9 cellular contexts compared by ENCODE assay signal in genomic region chr20:1393507-1393882, GRCh38. TPM values are rescaled to one million over a fixed set of nuclear protein-coding genes. Genes with fewer than 3 reads are reported as not detected.
DNase-seq lines count a peak whose midpoint lies in the region; ATAC-seq, FAIRE-seq and TF ChIP-seq lines count a peak whose summit lies in the region.
"Had no signal": no experiment of that assay in that cellular context is flagged by ENCODE, and none has a peak within 500 bp of the region (broad histone marks: within the 10 kb centered on the region; RNA-seq: fewer than 3 reads in every experiment).

No MANE protein-coding gene starts in this region.

- H3K9me3 ChIP-seq in right atrium auricular region, result no peaks in the 10 kb centered on the region
- no peaks in the 10 kb centered on the region for H3K9me3 ChIP-seq in mucosa of rectum (ENCODE audit: control insufficient read depth in 2 of 2, low read length in 2 of 2)
- H3K9me3 ChIP-seq in aorta (ENCODE audit: control insufficient read depth, low read length), result no peaks in the 10 kb centered on the region

- intact Hi-C loops in left ventricle myocardium superior (cut with micrococcal nuclease) (loop anchor here (5.0 kb wide), 1 partner anchor 66 kb away; the partner anchor contains the start of gene SDCBP2), aorta (cut with DNase I) (loop anchor here (2.0 to 5.0 kb wide), 4 partner anchors 69 to 276 kb away; partner anchors contain the start of genes NSFL1C (in 1 of the 2) and PSMF1 (in 1 of the 2))

- no peak for FAIRE-seq in frontal cortex (lab: Jason Lieb, UNC)
- FAIRE-seq: colon had no signal

- DNase-seq in right atrium auricular region (ENCODE audit: low spot score) (no peak), left ventricle myocardium superior (no peak), cardiac fibroblast (ENCODE audit: low read depth in 2 of 2) (no peak), aorta (no peak), frontal cortex (ENCODE audit: low spot score in 2 of 2) (no peak), NCI-H187 treated with DMSO at 0.1 percent for 48 hours (lab: John Stamatoyannopoulos, UW) (no peak), putamen (ENCODE audit: low spot score) (no peak)

- H3K36me3 ChIP-seq in right atrium auricular region (no peaks in the 10 kb centered on the region), mucosa of rectum (ENCODE audit: control insufficient read depth in 2 of 2, insufficient read depth in 2 of 2, low read length in 2 of 2) (peaks cover 3 to 5% of the 10 kb centered on the region in 2 donors), aorta (ENCODE audit: control insufficient read depth in 1 of 2, insufficient read depth in 2 of 2, low read length in 1 of 2) (no peaks in the 10 kb centered on the region)

- H3K27me3 ChIP-seq in right atrium auricular region (no peaks in the 10 kb centered on the region), mucosa of rectum (ENCODE audit: control insufficient read depth in 2 of 2, insufficient read depth in 2 of 2, low read length in 2 of 2) (peaks cover 2 to 3% of the 10 kb centered on the region in 2 donors), aorta (ENCODE audit: control insufficient read depth in 1 of 2, insufficient read depth in 2 of 2, low read length in 1 of 2) (no peaks in the 10 kb centered on the region)

- TF ChIP-seq CTCF in right atrium auricular region (IDR thresholded peaks at IDR 0.05) (no peak), cardiac fibroblast (IDR thresholded peaks at IDR 0.05; ENCODE audit: low read depth, low read length) (no peak)

- peak overlapping the region; percentile 70 to 78 for H3K9ac ChIP-seq in mucosa of rectum (ENCODE audit: low read depth in 1 of 2, low read length in 2 of 2)

- H3K4me1 ChIP-seq in right atrium auricular region (peaks cover 0 to 48% of the 10 kb centered on the region in 2 donors), mucosa of rectum (ENCODE audit: control insufficient read depth in 2 of 2, insufficient read depth in 2 of 2, low read length in 2 of 2) (peaks cover 36 to 54% of the 10 kb centered on the region in 2 donors), aorta (ENCODE audit: control insufficient read depth in 1 of 2, insufficient read depth in 2 of 2, low read length in 2 of 2) (peaks cover 3 to 4% of the 10 kb centered on the region in 2 donors)

- 72 to 76% methylated on average over 7 of the region's 7 CpGs for WGBS in aorta, 2 donors

- H3K27ac ChIP-seq in right atrium auricular region (peak overlapping the region; percentile 83 to 88), mucosa of rectum (ENCODE audit: low read depth in 2 of 2, low read length in 2 of 2) (peak overlapping the region; percentile 73 to 86), aorta (ENCODE audit: low read depth in 1 of 2, low read length in 2 of 2) (peak overlapping the region in 1 of 2 donors; percentile 78)

- peak overlapping the region; percentile 86 to 97 for H3K4me3 ChIP-seq in right atrium auricular region
- peak overlapping the region; percentile 48 to 94 for H3K4me3 ChIP-seq in cardiac fibroblast (replicated peaks in 1 of 2; ENCODE audit: low read depth in 2 of 2, low read length in 2 of 2)
- peak overlapping the region; percentile 79 to 92 for H3K4me3 ChIP-seq in mucosa of rectum (ENCODE audit: low read length in 2 of 2)
- peak overlapping the region; percentile 39 to 70 for H3K4me3 ChIP-seq in aorta (ENCODE audit: low read length in 2 of 2)

- ATAC-seq in left ventricle myocardium superior (no peak), aorta (ENCODE audit: low FRiP score) (no peak)

RNA-seq across cellular contexts. Expression of gene FKBP1A, which starts 0.6 kb away (rescaled TPM):
- 10 to 100 TPM; 73.5 to 98.7 TPM for total RNA-seq in right atrium auricular region
- total RNA-seq in left ventricle myocardium superior, result 135 TPM
- 100 to 1,000 TPM; 249 to 273 TPM for total RNA-seq in aorta
- 100 to 1,000 TPM; 105 to 202 TPM for polyA plus RNA-seq in aorta
- 83.2 TPM for total RNA-seq in frontal cortex
